Comparison of ENCODE assay signal across 13 cellular contexts in genomic region chr3:45367451-45367850, GRCh38. TPM values are rescaled to one million over a fixed set of nuclear protein-coding genes. Genes with fewer than 3 reads are reported as not detected.
A peak's percentile ranks its signal among the peaks of the same experiment; 100 is the strongest.
DNase-seq lines count a peak whose midpoint lies in the region; ATAC-seq and TF ChIP-seq lines count a peak whose summit lies in the region.
"Had no signal": no experiment of that assay in that cellular context is flagged by ENCODE, and none has a peak within 500 bp of the region (broad histone marks: within the 10 kb centered on the region; RNA-seq: fewer than 3 reads in every experiment).

No MANE protein-coding gene starts in this region.

- no peak for TF ChIP-seq CTCF in epithelial cell of esophagus (IDR thresholded peaks at IDR 0.05; ENCODE audit: insufficient read depth, low read depth, low read length, missing control alignments)
- no peak for TF ChIP-seq CTCF in osteoblast (IDR thresholded peaks at IDR 0.05; ENCODE audit: extremely low read depth, low read depth, low read length)

- H3K9me3 ChIP-seq in osteoblast (ENCODE audit: low read depth, low read length), result no peaks in the 10 kb centered on the region
- H3K9me3 ChIP-seq in effector memory CD4-positive, alpha-beta T cell (ENCODE audit: control insufficient read depth, low read length), result no peaks in the 10 kb centered on the region
- H3K9me3 ChIP-seq: MG63, upper lobe of right lung had no signal

- H3K27ac ChIP-seq in osteoblast (ENCODE audit: low read depth, low read length), result peak overlapping the region; percentile 72
- no peak overlapping the region for H3K27ac ChIP-seq in effector memory CD4-positive, alpha-beta T cell (ENCODE audit: insufficient read depth, low read length, poor library complexity, severe bottlenecking)
- H3K27ac ChIP-seq: upper lobe of right lung had no signal

- peak overlapping the region; percentile 32 for H3K4me2 ChIP-seq in osteoblast (ENCODE audit: insufficient read depth, low read length)

- DNase-seq in EL, result peak; percentile 76
- DNase-seq in NCI-H82 treated with DMSO at 0.1 percent for 48 hours (lab: John Stamatoyannopoulos, UW; ENCODE audit: unreplicated experiment), result peak; percentile 36
- DNase-seq in epithelial cell of esophagus (ENCODE audit: low read depth), result peak; percentile 87
- peak; percentile 60 for DNase-seq in osteoblast (ENCODE audit: insufficient read length, low spot score, missing footprints)
- no peak for DNase-seq in NCI-H1694 (lab: John Stamatoyannopoulos, UW)
- no peak for DNase-seq in effector memory CD4-positive, alpha-beta T cell
- DNase-seq: activated CD4-positive, alpha-beta T cell treated with anti-CD3 and anti-CD28 coated beads for 36 hours; hypothalamus; MG63; NCI-H510A; upper lobe of right lung had no signal

- H3K79me2 ChIP-seq in osteoblast (ENCODE audit: insufficient read depth, low read length), result no peaks in the 10 kb centered on the region

- no peak for ATAC-seq in HG03469 (IDR thresholded peaks at IDR 0.05; ENCODE audit: unreplicated experiment)
- ATAC-seq in HG03039 (IDR thresholded peaks at IDR 0.05; ENCODE audit: unreplicated experiment), result no peak
- ATAC-seq: activated CD4-positive, alpha-beta T cell treated with anti-CD3 and anti-CD28 coated beads for 36 hours; upper lobe of right lung had no signal

- H3K27me3 ChIP-seq in osteoblast (ENCODE audit: insufficient read depth, low read length), result no peaks in the 10 kb centered on the region
- H3K27me3 ChIP-seq in effector memory CD4-positive, alpha-beta T cell (replicated peaks; ENCODE audit: control insufficient read depth, insufficient read depth, low read length, poor library complexity, severe bottlenecking), result no peaks in the 10 kb centered on the region
- H3K27me3 ChIP-seq: MG63, upper lobe of right lung had no signal

- H3K4me3 ChIP-seq in epithelial cell of esophagus (ENCODE audit: low read length), result no peak overlapping the region
- no peak overlapping the region for H3K4me3 ChIP-seq in osteoblast (ENCODE audit: insufficient read depth, low read length)
- no peak overlapping the region for H3K4me3 ChIP-seq in effector memory CD4-positive, alpha-beta T cell (ENCODE audit: insufficient read depth, low read depth, low read length, poor library complexity, severe bottlenecking)
- H3K4me3 ChIP-seq: MG63, upper lobe of right lung had no signal

- H3K36me3 ChIP-seq in osteoblast (ENCODE audit: insufficient read depth, low read length), result no peaks in the 10 kb centered on the region
- H3K36me3 ChIP-seq in effector memory CD4-positive, alpha-beta T cell (ENCODE audit: control insufficient read depth, insufficient read depth, low read length), result no peaks in the 10 kb centered on the region
- H3K36me3 ChIP-seq: MG63, upper lobe of right lung had no signal

- peak overlapping the region; percentile 77 for H2AFZ ChIP-seq in osteoblast (ENCODE audit: low read length)

- peaks cover 11% of the 10 kb centered on the region for H3K4me1 ChIP-seq in osteoblast (ENCODE audit: insufficient read depth, low read length)
- no peaks in the 10 kb centered on the region for H3K4me1 ChIP-seq in effector memory CD4-positive, alpha-beta T cell (ENCODE audit: control insufficient read depth, insufficient read depth, low read length, poor library complexity, severe bottlenecking)
- H3K4me1 ChIP-seq: upper lobe of right lung had no signal

- no peaks in the 10 kb centered on the region for H4K20me1 ChIP-seq in osteoblast (ENCODE audit: insufficient read depth, low read length)

RNA-seq across cellular contexts. Expression of gene LARS2, which starts 20.9 kb away (rescaled TPM):
- 10.1 and 11.5 TPM in 2 replicates for total RNA-seq in osteoblast

Comparison
In these comparisons a context has a peak if more than half of its experiments do, and no peak if none do; other contexts are left out.
1. DNase-seq: peak in EL (single experiment), NCI-H82 treated with DMSO at 0.1 percent for 48 hours (single experiment), epithelial cell of esophagus (single experiment) and osteoblast (single experiment); none in NCI-H1694 (single experiment) and effector memory CD4-positive, alpha-beta T cell (0 of 3).